Comparison of ENCODE assay signal across 6 cellular contexts in genomic region chr16:53185741-53186140, GRCh38.
DNase-seq lines count a peak whose midpoint lies in the region; ATAC-seq, FAIRE-seq and TF ChIP-seq lines count a peak whose summit lies in the region.
"Not testable (repeated sequence)": the region's sequence is repeated elsewhere in the genome, so short reads cannot be mapped to it uniquely, and the experiment has no call there.

No MANE protein-coding gene starts in this region.

- not testable (repeated sequence) for H4K20me1 ChIP-seq in K562 (replicated peaks; ENCODE audit: control insufficient read depth, insufficient read depth, low read length)

- H3K36me3 ChIP-seq in HEK293 (ENCODE audit: control insufficient read depth in 2 of 2, insufficient read depth in 1 of 2, low read length in 2 of 2); SJCRH30; kidney (ENCODE audit: control insufficient read depth in 1 of 2, insufficient read depth in 2 of 2, low read length in 2 of 2): not testable (repeated sequence)
- H3K36me3 ChIP-seq in K562 (ENCODE audit: control insufficient read depth, insufficient read depth, low read length) = peaks cover 11% of the 10 kb centered on the region; the same call in 2 of the 3 replicates

- DNase-seq in ACHN (peak; percentile 22), DMS 273 (lab: John Stamatoyannopoulos, UW; ENCODE audit: unreplicated experiment) (peak; percentile 22), SJCRH30 (peak; percentile 9 to 10), K562 (ENCODE audit: extremely low read depth in 1 of 4, low spot score in 3 of 4) (peak in 1 of 4 experiments; percentile 18)
- not testable (repeated sequence) for DNase-seq in kidney

- not testable (repeated sequence) for H3K4me2 ChIP-seq in K562 (ENCODE audit: insufficient read depth, low read length)

- not testable (repeated sequence) for H3K4me3 ChIP-seq in HEK293 (ENCODE audit: low read depth, low read length); SJCRH30; K562; kidney (ENCODE audit: low read length in 2 of 2)

- POLR2A ChIA-PET in HEK293 (lab: Yijun Ruan, JAX); K562 (lab: Yijun Ruan, JAX): not testable (repeated sequence)

- BruUV-seq in K562 (replicated peaks; lab: Mats Ljungman, UMichigan) = not testable (repeated sequence)

- H3K27ac ChIP-seq in HEK293 (ENCODE audit: extremely low read depth, low read depth, low read length); SJCRH30; K562 (ENCODE audit: extremely low read depth, low read depth, low read length): not testable (repeated sequence)
- H3K27ac ChIP-seq in kidney (ENCODE audit: low read depth in 2 of 2, low read length in 2 of 2) = peak overlapping the region; percentile 75

- TF ChIP-seq EP300 in K562 (IDR thresholded peaks at IDR 0.05; ENCODE audit: low read length) = not testable (repeated sequence)

- not testable (repeated sequence) for H3K27me3 ChIP-seq in SJCRH30; K562 (ENCODE audit: control insufficient read depth in 2 of 2, insufficient read depth in 2 of 2, low read length in 2 of 2)

- FAIRE-seq in K562 (lab: Jason Lieb, UNC); kidney (lab: Jason Lieb, UNC): not testable (repeated sequence)

- not testable (repeated sequence) for H3K9ac ChIP-seq in K562 (ENCODE audit: insufficient read depth in 1 of 2, low read depth in 2 of 2, low read length in 2 of 2); kidney (ENCODE audit: low read length in 2 of 2)

- not testable (repeated sequence) for H3K4me1 ChIP-seq in HEK293 (ENCODE audit: control insufficient read depth, insufficient read depth, low read length); SJCRH30; K562 (replicated peaks in 1 of 2; ENCODE audit: control insufficient read depth in 2 of 2, insufficient read depth in 2 of 2, low read length in 2 of 2)
- H3K4me1 ChIP-seq in kidney (ENCODE audit: control insufficient read depth in 1 of 2, insufficient read depth in 1 of 2, low read depth in 1 of 2, low read length in 2 of 2) = peaks cover 7 to 22% of the 10 kb centered on the region in 2 donors

- WGBS in K562 (ENCODE audit: insufficient coverage, low coverage, missing lambda C conversion rate) = 100% methylated on average over 2 of the region's 3 CpGs

- H2AFZ ChIP-seq in K562 (ENCODE audit: low read depth, low read length) = not testable (repeated sequence)

- intact Hi-C loops in K562 (cut with micrococcal nuclease); kidney (cut with DNase I): not testable (repeated sequence)

- not testable (repeated sequence) for TF ChIP-seq POLR2A in K562 (conservative IDR thresholded peaks at IDR 0.05)

- CTCF ChIA-PET in HEK293 (lab: Yijun Ruan, JAX); K562 (lab: Yijun Ruan, JAX; ENCODE audit: low intra/inter-chr PET ratio): not testable (repeated sequence)

- not testable (repeated sequence) for TF ChIP-seq RAD21 in K562 (CRISPR knock-in tag; conservative IDR thresholded peaks at IDR 0.05 in 1 of 2, IDR thresholded peaks at IDR 0.05 in 1 of 2)

- ATAC-seq in K562 = not testable (repeated sequence)

- peaks cover 10% of the 10 kb centered on the region; the same call in 1 of the 3 replicates for H3K79me2 ChIP-seq in K562 (ENCODE audit: control insufficient read depth, insufficient read depth, low read length)

- not testable (repeated sequence) for H3K9me1 ChIP-seq in K562 (ENCODE audit: control insufficient read depth, insufficient read depth, low read length)

- in situ Hi-C loops in ACHN (cut with HindIII; ENCODE audit: low pct_ligation_motif_present, low pct_unique_long_range_greater_than_20kb, low sequenced_read_pairs); K562 (cut with MboI): not testable (repeated sequence)

- not testable (repeated sequence) for TF ChIP-seq CTCF in HEK293 (tag by site-specific recombination; IDR thresholded peaks at IDR 0.05); K562 (IDR thresholded peaks at IDR 0.05 in 2 of 3, conservative IDR thresholded peaks at IDR 0.05 in 1 of 3; ENCODE audit: insufficient read depth in 2 of 3, low read depth in 1 of 3, low read length in 3 of 3); kidney (IDR thresholded peaks at IDR 0.05; ENCODE audit: borderline replicate concordance, extremely low read depth, insufficient read depth)

- H3K9me3 ChIP-seq in HEK293 (ENCODE audit: control insufficient read depth, insufficient read depth, low read depth, low read length); K562 (replicated peaks; ENCODE audit: control insufficient read depth, insufficient read depth, low read depth, low read length); kidney (ENCODE audit: control insufficient read depth in 1 of 2, low read length in 2 of 2): not testable (repeated sequence)
- peaks cover 16% of the 10 kb centered on the region for H3K9me3 ChIP-seq in SJCRH30 (replicated peaks)

TF ChIP-seq in HEK293, 187 proteins besides CTCF, POLR2A, EP300 and RAD21:
- TF ChIP-seq SETDB1 (IDR thresholded peaks at IDR 0.05; ENCODE audit: insufficient read length, low read length) = peak; percentile 87
- 0 out of 2 replicates have a peak, but pooled peaks have one; percentile 67 for TF ChIP-seq ZNF626 (tag by site-specific recombination; IDR thresholded peaks at IDR 0.05)

TF ChIP-seq in K562, 482 proteins besides CTCF, POLR2A, EP300 and RAD21:
- TF ChIP-seq CBX5 (IDR thresholded peaks at IDR 0.05; ENCODE audit: borderline replicate concordance, low read depth) = peak; percentile 93
- TF ChIP-seq TRIM28 (IDR thresholded peaks at IDR 0.05) = peak; percentile 89
- peak; percentile 87 for TF ChIP-seq CBX1 (IDR thresholded peaks at IDR 0.05; ENCODE audit: low read depth)
- TF ChIP-seq TRIM24 (IDR thresholded peaks at IDR 0.05) = peak in 1 of 2 experiments; percentile 20; a peak in 1 of 4 replicates
- TF ChIP-seq ZNF280A (IDR thresholded peaks at IDR 0.05; ENCODE audit: low read depth, partially characterized antibody) = peak; percentile 87
- peak; percentile 71 for TF ChIP-seq ZFP36 (IDR thresholded peaks at IDR 0.05; ENCODE audit: low read depth, low read length, partially characterized antibody)
- peak in 1 of 2 experiments; percentile 92; a peak in 2 of 3 replicates for TF ChIP-seq CBX3 (IDR thresholded peaks at IDR 0.05; ENCODE audit: borderline replicate concordance in 1 of 2, low read length in 2 of 2)
